ENCODE assay signal across 1 cellular context in the genomic region with DNA sequence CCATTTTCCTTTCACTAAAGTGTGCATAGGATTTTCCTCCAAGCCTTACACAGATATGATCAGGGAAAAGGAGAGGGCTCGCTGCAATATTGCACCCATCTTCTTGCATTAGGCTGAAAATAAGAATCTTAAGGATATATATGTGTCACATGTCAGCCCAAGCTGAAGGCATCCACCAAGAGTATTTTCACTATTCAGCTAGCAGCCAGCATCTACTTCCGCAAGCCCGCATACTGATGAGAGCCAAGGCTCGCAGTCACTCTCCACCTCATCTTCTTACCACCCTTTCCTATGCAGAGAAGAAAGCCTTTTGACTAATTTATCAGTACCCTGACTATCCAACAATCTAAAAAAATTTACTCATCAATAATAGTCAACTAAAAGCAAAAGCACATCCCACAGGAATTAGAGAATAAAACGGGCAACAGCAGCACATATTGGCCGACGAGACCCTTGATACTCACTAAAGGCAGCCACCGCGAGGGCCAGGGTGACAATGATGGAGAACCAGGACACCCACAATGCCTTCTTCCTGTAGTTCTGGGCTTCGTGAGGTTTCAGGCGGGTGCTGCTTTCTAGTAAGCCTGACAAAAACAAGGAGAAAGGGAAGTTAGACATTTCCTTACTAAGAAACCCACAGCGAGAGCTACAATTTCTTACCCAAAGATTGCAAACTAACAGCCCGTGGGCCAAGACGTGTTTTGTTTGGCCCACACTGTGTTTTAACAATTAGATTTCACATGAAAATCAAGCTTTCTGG.
TF ChIP-seq lines count a peak whose summit lies in the region.

No MANE protein-coding gene starts in this region.

TF ChIP-seq in H1, 55 proteins besides CTCF, POLR2A, EP300 and RAD21:
- TF ChIP-seq RFX5 (IDR thresholded peaks at IDR 0.05; ENCODE audit: borderline replicate concordance, low read depth, low read length) = no peak
- TF ChIP-seq, protein P1, sequence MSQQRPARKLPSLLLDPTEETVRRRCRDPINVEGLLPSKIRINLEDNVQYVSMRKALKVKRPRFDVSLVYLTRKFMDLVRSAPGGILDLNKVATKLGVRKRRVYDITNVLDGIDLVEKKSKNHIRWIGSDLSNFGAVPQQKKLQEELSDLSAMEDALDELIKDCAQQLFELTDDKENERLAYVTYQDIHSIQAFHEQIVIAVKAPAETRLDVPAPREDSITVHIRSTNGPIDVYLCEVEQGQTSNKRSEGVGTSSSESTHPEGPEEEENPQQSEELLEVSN (IDR thresholded peaks at IDR 0.05) = no peak
- no peak for TF ChIP-seq SAP30 (IDR thresholded peaks at IDR 0.05; ENCODE audit: insufficient read depth, insufficient replicate concordance, low read length)
- no peak for TF ChIP-seq CREB1 (IDR thresholded peaks at IDR 0.05)
- TF ChIP-seq TBP (IDR thresholded peaks at IDR 0.05; ENCODE audit: low read depth, low read length) = no peak
- no peak for TF ChIP-seq POLR2AphosphoS5 (IDR thresholded peaks at IDR 0.05; ENCODE audit: low read depth, low read length)
- TF ChIP-seq, protein P2, sequence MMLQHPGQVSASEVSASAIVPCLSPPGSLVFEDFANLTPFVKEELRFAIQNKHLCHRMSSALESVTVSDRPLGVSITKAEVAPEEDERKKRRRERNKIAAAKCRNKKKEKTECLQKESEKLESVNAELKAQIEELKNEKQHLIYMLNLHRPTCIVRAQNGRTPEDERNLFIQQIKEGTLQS (IDR thresholded peaks at IDR 0.05; ENCODE audit: insufficient read depth, low read depth, low read length) = no peak
- no peak for TF ChIP-seq NRF1 (IDR thresholded peaks at IDR 0.05; ENCODE audit: low read depth, low read length)
- TF ChIP-seq, protein P3, sequence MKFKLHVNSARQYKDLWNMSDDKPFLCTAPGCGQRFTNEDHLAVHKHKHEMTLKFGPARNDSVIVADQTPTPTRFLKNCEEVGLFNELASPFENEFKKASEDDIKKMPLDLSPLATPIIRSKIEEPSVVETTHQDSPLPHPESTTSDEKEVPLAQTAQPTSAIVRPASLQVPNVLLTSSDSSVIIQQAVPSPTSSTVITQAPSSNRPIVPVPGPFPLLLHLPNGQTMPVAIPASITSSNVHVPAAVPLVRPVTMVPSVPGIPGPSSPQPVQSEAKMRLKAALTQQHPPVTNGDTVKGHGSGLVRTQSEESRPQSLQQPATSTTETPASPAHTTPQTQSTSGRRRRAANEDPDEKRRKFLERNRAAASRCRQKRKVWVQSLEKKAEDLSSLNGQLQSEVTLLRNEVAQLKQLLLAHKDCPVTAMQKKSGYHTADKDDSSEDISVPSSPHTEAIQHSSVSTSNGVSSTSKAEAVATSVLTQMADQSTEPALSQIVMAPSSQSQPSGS (IDR thresholded peaks at IDR 0.05; ENCODE audit: low read length) = no peak
- TF ChIP-seq ZNF274 (IDR thresholded peaks at IDR 0.05; ENCODE audit: borderline replicate concordance, extremely low read depth, low read length) = no peak
- TF ChIP-seq SP1 (IDR thresholded peaks at IDR 0.05; ENCODE audit: low read depth, low read length) = no peak
- TF ChIP-seq EGR1 (IDR thresholded peaks at IDR 0.05; ENCODE audit: borderline replicate concordance, low read depth, low read length) = no peak
- TF ChIP-seq NANOG (IDR thresholded peaks at IDR 0.05; ENCODE audit: insufficient read depth, low read depth, low read length, poor library complexity, severe bottlenecking) = no peak
- no peak for TF ChIP-seq RXRA (IDR thresholded peaks at IDR 0.05; ENCODE audit: insufficient read depth, low read depth, low read length)
- TF ChIP-seq CEBPB (IDR thresholded peaks at IDR 0.05; ENCODE audit: low read depth, low read length) = no peak
- TF ChIP-seq POU5F1 (IDR thresholded peaks at IDR 0.05; ENCODE audit: low read depth, low read length) = no peak
- no peak for TF ChIP-seq HDAC2 (IDR thresholded peaks at IDR 0.05; ENCODE audit: borderline replicate concordance in 1 of 2, low read depth in 2 of 2, low read length in 2 of 2)
- TF ChIP-seq TEAD4 (IDR thresholded peaks at IDR 0.05; ENCODE audit: low read depth, low read length) = no peak
- TF ChIP-seq CHD2 (IDR thresholded peaks at IDR 0.05; ENCODE audit: low read length) = no peak
